Comparison of ENCODE assay signal across 15 cellular contexts in genomic region chr17:55259684-55260111, GRCh38. TPM values are rescaled to one million over a fixed set of nuclear protein-coding genes. Genes with fewer than 3 reads are reported as not detected.
"Had no signal": no experiment of that assay in that cellular context is flagged by ENCODE, and none has a peak within 500 bp of the region (broad histone marks: within the 10 kb centered on the region; RNA-seq: fewer than 3 reads in every experiment).

No MANE protein-coding gene starts in this region.

- H3K27ac ChIP-seq: coronary artery, left ventricle myocardium inferior, parathyroid adenoma, thyroid gland had no signal

- H3K4me3 Mint-ChIP-seq: activated B cell treated with CpG ODN at 0.5 μM for 24 hours; activated CD4-positive, alpha-beta T cell treated with anti-CD3 and anti-CD28 coated beads, Interleukin-2, amount 10 ng/mL, durations not matched to agents 7 days and 5 days; activated T-helper 17 cell treated with anti-CD3 and anti-CD28 coated beads, Interleukin-2, amount 50 U/mL, for 72 hours had no signal

- DNase-seq: activated B cell treated with CpG ODN at 0.5 μM for 24 hours; activated CD4-positive, alpha-beta T cell treated with anti-CD3 and anti-CD28 coated beads, Interleukin-2, amount 10 ng/mL, durations not matched to agents 7 days and 5 days; activated naive CD4-positive, alpha-beta T cell treated with anti-CD3 and anti-CD28 coated beads, Interleukin-2, amount 50 U/mL, for 16 hours; activated T-cell treated with anti-CD3 and anti-CD28 coated beads for 4 hours; central memory CD4-positive, alpha-beta T cell; effector CD4-positive, alpha-beta T cell; kidney; left ventricle myocardium inferior; mesendoderm; thyroid gland had no signal

- H3K79me2 ChIP-seq: parathyroid adenoma had no signal

- ATAC-seq: activated T-helper 17 cell treated with anti-CD3 and anti-CD28 coated beads, Interleukin-2, amount 50 U/mL, for 72 hours had no signal

- H3K9ac ChIP-seq: parathyroid adenoma had no signal

- H3K9me3 Mint-ChIP-seq: activated T-helper 17 cell treated with anti-CD3 and anti-CD28 coated beads, Interleukin-2, amount 50 U/mL, for 72 hours had no signal

- H3K4me2 ChIP-seq: smooth muscle cell had no signal

- H3K36me3 ChIP-seq: left ventricle myocardium inferior, thyroid gland had no signal

- H3K27me3 ChIP-seq: thyroid gland had no signal

- H3K27ac Mint-ChIP-seq: activated B cell treated with CpG ODN at 0.5 μM for 24 hours; activated CD4-positive, alpha-beta T cell treated with anti-CD3 and anti-CD28 coated beads, Interleukin-2, amount 10 ng/mL, durations not matched to agents 7 days and 5 days; activated T-helper 17 cell treated with anti-CD3 and anti-CD28 coated beads, Interleukin-2, amount 50 U/mL, for 72 hours had no signal

- H3K4me3 ChIP-seq: coronary artery, left ventricle myocardium inferior, smooth muscle cell, thyroid gland had no signal

- H3K9me3 ChIP-seq: left ventricle myocardium inferior, thyroid gland had no signal

- H2AFZ ChIP-seq: parathyroid adenoma had no signal

RNA-seq across cellular contexts. Expression of gene HLF, which starts 5.1 kb away (rescaled TPM):
- total RNA-seq: endothelial cell of umbilical vein, smooth muscle cell had no signal
